Comparison of ENCODE assay signal across 1 cellular context in the genomic region with DNA sequence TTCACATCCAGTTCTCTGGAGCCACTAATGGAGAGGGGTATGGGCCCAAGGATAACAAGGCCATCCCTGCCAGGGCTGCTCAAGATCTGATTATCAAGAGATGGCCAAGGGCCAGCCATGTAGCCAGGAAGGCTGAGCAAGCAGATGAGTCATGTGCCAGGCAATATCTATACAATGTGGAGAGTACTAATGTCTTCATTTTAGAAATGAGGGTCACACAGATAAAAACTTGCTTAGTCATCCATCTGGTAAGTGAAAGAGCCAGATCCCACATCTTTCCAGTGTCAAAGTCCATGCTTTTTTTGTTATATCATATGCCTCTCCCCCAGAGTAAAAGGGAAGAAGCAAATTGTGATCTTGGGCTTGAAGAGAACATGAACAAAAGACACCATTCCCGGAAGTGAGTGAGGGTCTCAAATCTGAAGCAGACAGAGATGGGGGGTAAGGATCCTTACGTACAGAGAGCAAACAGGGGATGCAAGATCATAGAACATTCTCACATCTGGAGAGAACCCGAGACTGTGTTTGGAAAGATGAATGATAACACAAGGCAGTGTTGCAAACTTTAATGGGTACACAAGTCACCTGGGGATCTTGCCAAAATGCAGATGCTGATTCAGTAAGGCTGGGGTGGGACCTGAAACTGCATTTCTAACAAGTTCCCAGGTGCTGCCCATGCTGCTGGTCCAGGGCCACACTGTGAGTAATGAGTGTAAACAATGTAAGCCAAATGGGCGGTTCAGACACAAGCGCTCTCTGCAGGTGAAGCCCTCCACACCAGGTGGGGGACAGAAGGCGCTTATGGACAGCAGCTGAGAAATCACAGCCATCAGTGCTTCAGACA.
TF ChIP-seq lines count a peak whose summit lies in the region.

No MANE protein-coding gene starts in this region.

TF ChIP-seq in IMR-90, 13 proteins besides CTCF, POLR2A, EP300 and RAD21:
- peak; percentile 51; the same call in 1 of the 2 replicates for TF ChIP-seq CEBPB (IDR thresholded peaks at IDR 0.05; ENCODE audit: low read depth, low read length)
- peak; percentile 7 for TF ChIP-seq RCOR1 (IDR thresholded peaks at IDR 0.05; ENCODE audit: insufficient replicate concordance, low read length)
- TF ChIP-seq SMC3 (IDR thresholded peaks at IDR 0.05; ENCODE audit: low read depth, low read length): no peak
- TF ChIP-seq, protein P1, sequence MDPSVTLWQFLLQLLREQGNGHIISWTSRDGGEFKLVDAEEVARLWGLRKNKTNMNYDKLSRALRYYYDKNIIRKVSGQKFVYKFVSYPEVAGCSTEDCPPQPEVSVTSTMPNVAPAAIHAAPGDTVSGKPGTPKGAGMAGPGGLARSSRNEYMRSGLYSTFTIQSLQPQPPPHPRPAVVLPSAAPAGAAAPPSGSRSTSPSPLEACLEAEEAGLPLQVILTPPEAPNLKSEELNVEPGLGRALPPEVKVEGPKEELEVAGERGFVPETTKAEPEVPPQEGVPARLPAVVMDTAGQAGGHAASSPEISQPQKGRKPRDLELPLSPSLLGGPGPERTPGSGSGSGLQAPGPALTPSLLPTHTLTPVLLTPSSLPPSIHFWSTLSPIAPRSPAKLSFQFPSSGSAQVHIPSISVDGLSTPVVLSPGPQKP (IDR thresholded peaks at IDR 0.05; ENCODE audit: borderline replicate concordance, low read depth, low read length): no peak
- TF ChIP-seq BHLHE40 (IDR thresholded peaks at IDR 0.05; ENCODE audit: low read depth, low read length): peak; percentile 65
- peak; percentile 89 for TF ChIP-seq FOS (IDR thresholded peaks at IDR 0.05; ENCODE audit: low read depth, low read length)
- TF ChIP-seq MAFK (IDR thresholded peaks at IDR 0.05; ENCODE audit: low read depth, low read length): peak; percentile 86
- peak; percentile 98 for TF ChIP-seq NFE2L2 (IDR thresholded peaks at IDR 0.05; ENCODE audit: low read depth, low read length)
